1 cellular context compared by ENCODE assay signal in the genomic region with DNA sequence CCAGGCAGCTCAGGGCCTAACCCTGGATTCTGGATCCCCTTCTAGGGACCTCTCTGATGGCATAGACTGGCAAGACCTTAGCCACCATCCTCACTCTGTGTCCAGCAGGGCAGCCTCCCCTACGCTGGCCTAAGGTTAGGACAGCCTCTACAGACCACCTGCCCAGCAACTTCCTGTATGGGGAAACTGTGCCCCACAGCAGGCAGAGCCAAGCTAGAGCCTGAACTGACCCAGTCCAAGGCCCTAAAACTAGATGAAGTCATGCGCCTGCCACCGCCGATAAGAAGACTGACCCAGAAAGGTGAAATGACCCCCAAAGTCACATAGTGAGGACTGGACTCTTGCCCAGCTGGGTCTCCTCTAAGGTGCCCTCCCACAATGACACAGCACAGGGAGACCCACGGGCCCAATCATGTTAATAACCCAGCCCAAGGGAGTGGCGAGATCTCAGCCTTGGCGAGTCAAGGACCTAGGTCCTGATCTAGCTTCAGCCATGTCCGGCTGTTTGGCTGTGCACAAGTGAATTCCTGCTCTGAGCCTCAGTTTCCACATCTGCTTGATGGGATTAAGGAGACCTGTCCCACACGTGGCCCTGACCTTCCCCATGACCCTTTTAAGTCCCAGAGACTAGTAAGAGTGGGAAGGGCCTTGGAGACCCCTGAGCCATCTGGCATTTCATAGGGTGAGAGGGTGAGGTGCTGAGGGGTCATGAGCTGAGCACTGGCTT.
TF ChIP-seq lines count a peak whose summit lies in the region.

No MANE protein-coding gene starts in this region.

TF ChIP-seq in WTC11, 78 proteins besides CTCF, POLR2A, EP300 and RAD21 (continued from another document):
- TF ChIP-seq ARID4B (CRISPR knock-in tag; IDR thresholded peaks at IDR 0.05; ENCODE audit: borderline replicate concordance) (no peak), NR2C2 (CRISPR knock-in tag; IDR thresholded peaks at IDR 0.05) (no peak), NFE2L1 (CRISPR knock-in tag; IDR thresholded peaks at IDR 0.05) (no peak), TEAD4 (CRISPR knock-in tag; IDR thresholded peaks at IDR 0.05) (no peak), MXD4 (CRISPR knock-in tag; IDR thresholded peaks at IDR 0.05; ENCODE audit: borderline replicate concordance) (no peak), ZNF263 (CRISPR knock-in tag; IDR thresholded peaks at IDR 0.05; ENCODE audit: low read depth) (no peak)
- TF ChIP-seq, protein P1, sequence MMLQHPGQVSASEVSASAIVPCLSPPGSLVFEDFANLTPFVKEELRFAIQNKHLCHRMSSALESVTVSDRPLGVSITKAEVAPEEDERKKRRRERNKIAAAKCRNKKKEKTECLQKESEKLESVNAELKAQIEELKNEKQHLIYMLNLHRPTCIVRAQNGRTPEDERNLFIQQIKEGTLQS (CRISPR knock-in tag; conservative IDR thresholded peaks at IDR 0.05), result no peak
